ENCODE assay signal across 12 cellular contexts in genomic region chr7:116692599-116693308, GRCh38. TPM values are rescaled to one million over a fixed set of nuclear protein-coding genes. Genes with fewer than 3 reads are reported as not detected.
DNase-seq lines count a peak whose midpoint lies in the region; ATAC-seq and TF ChIP-seq lines count a peak whose summit lies in the region.
"Had no signal": no experiment of that assay in that cellular context is flagged by ENCODE, and none has a peak within 500 bp of the region (broad histone marks: within the 10 kb centered on the region; RNA-seq: fewer than 3 reads in every experiment).

No MANE protein-coding gene starts in this region.

- H3K9me2 ChIP-seq in MM.1S (replicated peaks; ENCODE audit: insufficient read depth, low read length) (no peaks in the 10 kb centered on the region), GM23338 (ENCODE audit: insufficient read depth) (no peaks in the 10 kb centered on the region)

- H3K79me2 ChIP-seq in MM.1S (ENCODE audit: low read length): no peaks in the 10 kb centered on the region
- no peaks in the 10 kb centered on the region for H3K79me2 ChIP-seq in GM23338 (replicated peaks; ENCODE audit: insufficient read depth)

- TF ChIP-seq CTCF in MM.1S (IDR thresholded peaks at IDR 0.05; ENCODE audit: low read length): no peak
- no peak for TF ChIP-seq CTCF in brain microvascular endothelial cell (IDR thresholded peaks at IDR 0.05; ENCODE audit: low read depth, low read length, missing control alignments)
- no peak for TF ChIP-seq CTCF in omental fat pad (IDR thresholded peaks at IDR 0.05)
- no peak for TF ChIP-seq CTCF in GM23338 (conservative IDR thresholded peaks at IDR 0.05; ENCODE audit: low read depth in 2 of 2)

- peaks cover 21% of the 10 kb centered on the region for H3K4me1 Mint-ChIP-seq in GM23338

- no peak overlapping the region for H3K4me3 Mint-ChIP-seq in GM23338

- H4K20me1 ChIP-seq in MM.1S (ENCODE audit: insufficient read depth, low read length): no peaks in the 10 kb centered on the region
- H4K20me1 ChIP-seq in GM23338 (replicated peaks; ENCODE audit: insufficient read depth): no peaks in the 10 kb centered on the region

- DNase-seq in ELR (ENCODE audit: low read depth): peak; percentile 86
- peak; percentile 21 for DNase-seq in MM.1S
- DNase-seq in brain microvascular endothelial cell: no peak
- DNase-seq in omental fat pad (ENCODE audit: low spot score): no peak
- no peak for DNase-seq in activated CD4-positive, alpha-beta T cell treated with anti-CD3 and anti-CD28 coated beads for 48 hours
- DNase-seq in GM23338 (ENCODE audit: low spot score): no peak
- DNase-seq: caudate nucleus, KBM-7, lower lobe of right lung had no signal

- ATAC-seq in omental fat pad (ENCODE audit: low FRiP score) (peak; percentile 52), GM21825 (IDR thresholded peaks at IDR 0.05; ENCODE audit: unreplicated experiment) (no peak), HG03469 (IDR thresholded peaks at IDR 0.05; ENCODE audit: unreplicated experiment) (no peak), GM23338 (no peak)
- ATAC-seq: lower lobe of right lung had no signal

- no peaks in the 10 kb centered on the region for H3K36me3 Mint-ChIP-seq in GM23338 (ENCODE audit: low read depth)

- H3K36me3 ChIP-seq in MM.1S (replicated peaks; ENCODE audit: insufficient read depth, low read length) (no peaks in the 10 kb centered on the region), brain microvascular endothelial cell (replicated peaks) (no peaks in the 10 kb centered on the region), GM23338 (ENCODE audit: insufficient read depth) (no peaks in the 10 kb centered on the region)
- H3K36me3 ChIP-seq: lower lobe of right lung had no signal

- H3K27me3 ChIP-seq in MM.1S (replicated peaks; ENCODE audit: insufficient read depth, low read length): no peaks in the 10 kb centered on the region
- no peaks in the 10 kb centered on the region for H3K27me3 ChIP-seq in brain microvascular endothelial cell (replicated peaks)
- no peaks in the 10 kb centered on the region for H3K27me3 ChIP-seq in GM23338 (ENCODE audit: insufficient read depth)

- H3K4me1 ChIP-seq in MM.1S (ENCODE audit: low read length) (no peaks in the 10 kb centered on the region), GM23338 (ENCODE audit: insufficient read depth) (peaks cover 28% of the 10 kb centered on the region)
- H3K4me1 ChIP-seq: lower lobe of right lung had no signal

- H3F3A ChIP-seq in MM.1S (ENCODE audit: insufficient read depth, low read length): no peaks in the 10 kb centered on the region
- no peaks in the 10 kb centered on the region for H3F3A ChIP-seq in GM23338 (replicated peaks; ENCODE audit: low read depth)

- in situ Hi-C loops in brain microvascular endothelial cell (cut with HindIII; ENCODE audit: low pct_ligation_motif_present, low sequenced_read_pairs): no loop called here

- H3K4me2 ChIP-seq in MM.1S (ENCODE audit: low read depth, low read length): no peak overlapping the region
- H3K4me2 ChIP-seq in GM23338: no peak overlapping the region

- H3K9ac ChIP-seq in MM.1S (ENCODE audit: low read length): no peak overlapping the region

- no peaks in the 10 kb centered on the region for H3K9me3 ChIP-seq in MM.1S (replicated peaks; ENCODE audit: insufficient read depth, low read length)
- H3K9me3 ChIP-seq: lower lobe of right lung had no signal

- no peaks in the 10 kb centered on the region for H3K9me3 Mint-ChIP-seq in GM23338

- H2AFZ ChIP-seq in MM.1S (ENCODE audit: low read length) (no peak overlapping the region), GM23338 (no peak overlapping the region)

- H3K4me3 ChIP-seq in MM.1S (ENCODE audit: low read length) (no peak overlapping the region), brain microvascular endothelial cell (ENCODE audit: low read depth, low read length) (no peak overlapping the region), GM23338 (no peak overlapping the region)
- H3K4me3 ChIP-seq: lower lobe of right lung had no signal

- H3K27ac ChIP-seq in MM.1S (ENCODE audit: low read length): no peak overlapping the region
- peak overlapping the region; percentile 76 for H3K27ac ChIP-seq in brain microvascular endothelial cell
- no peak overlapping the region for H3K27ac ChIP-seq in GM23338 (ENCODE audit: low read depth)
- H3K27ac ChIP-seq: C4-2B, lower lobe of right lung had no signal

- no peak overlapping the region for H3K27ac Mint-ChIP-seq in GM23338

- H3K27me3 Mint-ChIP-seq in GM23338 (ENCODE audit: insufficient read depth, low read depth, poor library complexity): no peaks in the 10 kb centered on the region

TF ChIP-seq in GM23338, 12 proteins besides CTCF, POLR2A, EP300 and RAD21:
- no peak for TF ChIP-seq STAT1 (IDR thresholded peaks at IDR 0.05; ENCODE audit: unreplicated experiment)
- no peak for TF ChIP-seq REST (IDR thresholded peaks at IDR 0.05; ENCODE audit: unreplicated experiment)
- no peak for TF ChIP-seq EZH2 (IDR thresholded peaks at IDR 0.05; ENCODE audit: low read depth, unreplicated experiment)
- TF ChIP-seq, protein P1, sequence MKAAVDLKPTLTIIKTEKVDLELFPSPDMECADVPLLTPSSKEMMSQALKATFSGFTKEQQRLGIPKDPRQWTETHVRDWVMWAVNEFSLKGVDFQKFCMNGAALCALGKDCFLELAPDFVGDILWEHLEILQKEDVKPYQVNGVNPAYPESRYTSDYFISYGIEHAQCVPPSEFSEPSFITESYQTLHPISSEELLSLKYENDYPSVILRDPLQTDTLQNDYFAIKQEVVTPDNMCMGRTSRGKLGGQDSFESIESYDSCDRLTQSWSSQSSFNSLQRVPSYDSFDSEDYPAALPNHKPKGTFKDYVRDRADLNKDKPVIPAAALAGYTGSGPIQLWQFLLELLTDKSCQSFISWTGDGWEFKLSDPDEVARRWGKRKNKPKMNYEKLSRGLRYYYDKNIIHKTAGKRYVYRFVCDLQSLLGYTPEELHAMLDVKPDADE (IDR thresholded peaks at IDR 0.05): no peak
- no peak for TF ChIP-seq CREB1 (CRISPR knock-in tag; IDR thresholded peaks at IDR 0.05; ENCODE audit: low read depth)

RNA-seq across cellular contexts. Expression of gene MET, which starts 20.8 kb away (rescaled TPM):
- 10 to 100 TPM; 24.9 to 92.4 (median 54.4) TPM for total RNA-seq in omental fat pad
- 16.3 and 23.1 TPM in 2 replicates for total RNA-seq in GM23338 (2014; rRNA removed; shearing (Covaris generic))
- polyA plus RNA-seq in GM23338 (2016; fragmentation: Nextera tagmentation; extraction: Ambion mirVana): 3.8 and 4.8 TPM in 2 replicates

Comparison
In these comparisons a context has a peak if more than half of its experiments do, and no peak if none do; other contexts are left out.
1. DNase-seq: peak in ELR (single experiment) and MM.1S (single experiment); none in brain microvascular endothelial cell (single experiment), omental fat pad (single experiment), activated CD4-positive, alpha-beta T cell treated with anti-CD3 and anti-CD28 coated beads for 48 hours (single experiment) and GM23338 (single experiment).